33 cellular contexts compared by ENCODE assay signal in the genomic region with DNA sequence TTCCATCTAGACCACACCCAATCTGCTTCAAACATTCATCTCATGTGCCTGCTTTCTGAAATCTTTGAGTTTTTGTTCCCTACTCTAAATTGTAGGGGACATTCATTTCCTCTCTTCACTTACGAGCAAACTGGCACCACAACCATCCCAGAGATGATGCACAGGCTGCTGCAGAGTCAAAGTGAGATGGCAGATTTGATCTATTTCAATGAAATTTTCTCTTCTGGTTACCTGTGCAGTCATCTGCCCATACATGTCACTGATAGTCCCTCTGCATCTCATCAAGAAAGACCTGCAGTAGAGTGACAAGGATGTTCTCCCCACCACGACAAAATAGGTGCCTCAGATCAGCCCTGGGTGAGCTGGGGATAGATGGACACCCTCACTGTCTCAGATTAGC.
DNase-seq lines count a peak whose midpoint lies in the region; ATAC-seq and TF ChIP-seq lines count a peak whose summit lies in the region.
"Had no signal": no experiment of that assay in that cellular context is flagged by ENCODE, and none has a peak within 500 bp of the region (broad histone marks: within the 10 kb centered on the region; RNA-seq: fewer than 3 reads in every experiment).

No MANE protein-coding gene starts in this region.

- no peaks in the 10 kb centered on the region for H3K4me1 Mint-ChIP-seq in activated T-cell treated with anti-CD3 and anti-CD28 coated beads, Interleukin-2, amount 50 U/mL, for 72 hours (ENCODE audit: low read depth)
- no peaks in the 10 kb centered on the region for H3K4me1 Mint-ChIP-seq in stimulated activated effector memory CD8-positive, alpha-beta T cell treated with anti-CD3 and anti-CD28 coated beads, Interleukin-12 subunit alpha, Interleukin-12 subunit beta, amount 100 ng/mL, for 72 hours
- H3K4me1 Mint-ChIP-seq: B cell; CD14-positive monocyte; CD4-positive, alpha-beta memory T cell; CD4-positive, CD25-positive, alpha-beta regulatory T cell; CD8-positive, alpha-beta memory T cell had no signal

- no peak for TF ChIP-seq POLR2A in esophagus muscularis mucosa (IDR thresholded peaks at IDR 0.05; ENCODE audit: low read depth)

- DNase-seq in activated T-cell treated with anti-CD3 and anti-CD28 coated beads, Interleukin-2, amount 50 U/mL, for 72 hours = no peak
- DNase-seq in activated T-cell treated with anti-CD3 and anti-CD28 coated beads, Interleukin-2, amount 50 U/mL, for 48 hours = no peak
- DNase-seq in esophagus muscularis mucosa (ENCODE audit: extremely low spot score) (peak; percentile 87), ureter (ENCODE audit: low spot score) (no peak), NCI-H187 treated with DMSO at 0.1 percent for 48 hours (lab: John Stamatoyannopoulos, UW) (no peak)
- no peak for DNase-seq in stimulated activated effector memory CD8-positive, alpha-beta T cell treated with anti-CD3 and anti-CD28 coated beads, Interleukin-12 subunit alpha, Interleukin-12 subunit beta, amount 100 ng/mL, for 72 hours (ENCODE audit: low spot score in 2 of 2)
- DNase-seq: 8988T; ACHN; AML-193; BE2C; C1 segment of cervical spinal cord; Caco-2; Calu3; CD4-positive, alpha-beta memory T cell; CD4-positive, alpha-beta T cell; CD4-positive, CD25-positive, alpha-beta regulatory T cell; CD8-positive, alpha-beta memory T cell; CD8-positive, alpha-beta T cell; COR-L47; DMS 273 treated with DMSO at 0.1 percent for 48 hours; DMS153; DMS53; DMS79; DMS79 treated with DMSO at 0.1 percent for 48 hours; DND-41; EL had no signal

- no peak overlapping the region for H3K27ac Mint-ChIP-seq in activated T-cell treated with anti-CD3 and anti-CD28 coated beads, Interleukin-2, amount 50 U/mL, for 72 hours
- no peak overlapping the region for H3K27ac Mint-ChIP-seq in stimulated activated effector memory CD8-positive, alpha-beta T cell treated with anti-CD3 and anti-CD28 coated beads, Interleukin-12 subunit alpha, Interleukin-12 subunit beta, amount 100 ng/mL, for 72 hours
- H3K27ac Mint-ChIP-seq: B cell; CD4-positive, alpha-beta memory T cell; CD4-positive, alpha-beta T cell; CD4-positive, CD25-positive, alpha-beta regulatory T cell; CD8-positive, alpha-beta memory T cell; CD8-positive, alpha-beta T cell had no signal

- H3K36me3 Mint-ChIP-seq in activated T-cell treated with anti-CD3 and anti-CD28 coated beads, Interleukin-2, amount 50 U/mL, for 72 hours (ENCODE audit: insufficient read depth in 2 of 2) = no peaks in the 10 kb centered on the region
- no peaks in the 10 kb centered on the region for H3K36me3 Mint-ChIP-seq in stimulated activated effector memory CD8-positive, alpha-beta T cell treated with anti-CD3 and anti-CD28 coated beads, Interleukin-12 subunit alpha, Interleukin-12 subunit beta, amount 100 ng/mL, for 72 hours
- H3K36me3 Mint-ChIP-seq: CD14-positive monocyte; CD4-positive, alpha-beta memory T cell; CD4-positive, CD25-positive, alpha-beta regulatory T cell; CD8-positive, alpha-beta memory T cell; CD8-positive, alpha-beta T cell had no signal

- WGBS in esophagus muscularis mucosa = 73% methylated on average over 2 of the region's 2 CpGs

- no peaks in the 10 kb centered on the region for H3K9me3 ChIP-seq in esophagus muscularis mucosa
- H3K9me3 ChIP-seq: A549; BE2C; BLaER1; BLaER1 treated with 17β-estradiol and CSF1 and Interleukin-3, amounts not matched to agents 10 nM and 100 nM; Caco-2 had no signal

- H3K4me3 Mint-ChIP-seq in activated T-cell treated with anti-CD3 and anti-CD28 coated beads, Interleukin-2, amount 50 U/mL, for 72 hours = no peak overlapping the region
- no peak overlapping the region for H3K4me3 Mint-ChIP-seq in stimulated activated effector memory CD8-positive, alpha-beta T cell treated with anti-CD3 and anti-CD28 coated beads, Interleukin-12 subunit alpha, Interleukin-12 subunit beta, amount 100 ng/mL, for 72 hours
- H3K4me3 Mint-ChIP-seq: B cell; CD14-positive monocyte; CD4-positive, alpha-beta memory T cell; CD4-positive, alpha-beta T cell; CD4-positive, CD25-positive, alpha-beta regulatory T cell; CD8-positive, alpha-beta memory T cell; CD8-positive, alpha-beta T cell had no signal

- no peaks in the 10 kb centered on the region for H3K9me3 Mint-ChIP-seq in activated T-cell treated with anti-CD3 and anti-CD28 coated beads, Interleukin-2, amount 50 U/mL, for 72 hours
- H3K9me3 Mint-ChIP-seq in stimulated activated effector memory CD8-positive, alpha-beta T cell treated with anti-CD3 and anti-CD28 coated beads, Interleukin-12 subunit alpha, Interleukin-12 subunit beta, amount 100 ng/mL, for 72 hours = no peaks in the 10 kb centered on the region
- H3K9me3 Mint-ChIP-seq: CD4-positive, alpha-beta memory T cell; CD4-positive, alpha-beta T cell; CD8-positive, alpha-beta T cell had no signal

- H3K4me1 ChIP-seq in esophagus muscularis mucosa = no peaks in the 10 kb centered on the region
- H3K4me1 ChIP-seq: A549; BE2C; BLaER1; BLaER1 treated with 17β-estradiol and CSF1 and Interleukin-3, amounts not matched to agents 10 nM and 100 nM; Caco-2 had no signal

- peak; percentile 37 to 67 for ATAC-seq in activated T-cell treated with anti-CD3 and anti-CD28 coated beads, Interleukin-2, amount 50 U/mL, for 72 hours (replicated peaks in 1 of 2)
- ATAC-seq in stimulated activated effector memory CD8-positive, alpha-beta T cell treated with anti-CD3 and anti-CD28 coated beads, Interleukin-12 subunit alpha, Interleukin-12 subunit beta, amount 100 ng/mL, for 72 hours = peak; percentile 42
- ATAC-seq: A549; CD8-positive, alpha-beta T cell had no signal

- H3K27me3 Mint-ChIP-seq in activated T-cell treated with anti-CD3 and anti-CD28 coated beads, Interleukin-2, amount 50 U/mL, for 72 hours (ENCODE audit: low read depth) = peaks cover 25% of the 10 kb centered on the region

- TF ChIP-seq EP300 in esophagus muscularis mucosa (IDR thresholded peaks at IDR 0.05) = no peak

- no peak for TF ChIP-seq CTCF in esophagus muscularis mucosa (IDR thresholded peaks at IDR 0.05)

- no peaks in the 10 kb centered on the region for H3K36me3 ChIP-seq in esophagus muscularis mucosa
- H3K36me3 ChIP-seq: BE2C; BLaER1; BLaER1 treated with 17β-estradiol and CSF1 and Interleukin-3, amounts not matched to agents 10 nM and 100 nM had no signal

- no peaks in the 10 kb centered on the region for H3K27me3 ChIP-seq in esophagus muscularis mucosa
- H3K27me3 ChIP-seq: BE2C; BLaER1; BLaER1 treated with 17β-estradiol and CSF1 and Interleukin-3, amounts not matched to agents 10 nM and 100 nM had no signal

- intact Hi-C loops in esophagus muscularis mucosa (cut with DNase I) = no loop called here

- H3K4me3 ChIP-seq in esophagus muscularis mucosa = no peak overlapping the region
- H3K4me3 ChIP-seq: A549; BLaER1; BLaER1 treated with 17β-estradiol and CSF1 and Interleukin-3, amounts not matched to agents 10 nM and 100 nM had no signal

- H3K27ac ChIP-seq in esophagus muscularis mucosa (replicated peaks in 1 of 4) = no peak overlapping the region
- H3K27ac ChIP-seq: 22Rv1; A549; BLaER1; BLaER1 treated with 17β-estradiol and CSF1 and Interleukin-3, amounts not matched to agents 10 nM and 100 nM; C4-2B had no signal
